Comparison of ENCODE assay signal across 30 cellular contexts in genomic region chr10:80447618-80448190, GRCh38. TPM values are rescaled to one million over a fixed set of nuclear protein-coding genes. Genes with fewer than 3 reads are reported as not detected.
A peak's percentile ranks its signal among the peaks of the same experiment; 100 is the strongest.
DNase-seq lines count a peak whose midpoint lies in the region; ATAC-seq and TF ChIP-seq lines count a peak whose summit lies in the region.
"Had no signal": no experiment of that assay in that cellular context is flagged by ENCODE, and none has a peak within 500 bp of the region (broad histone marks: within the 10 kb centered on the region; RNA-seq: fewer than 3 reads in every experiment).

No MANE protein-coding gene starts in this region.

- no peak overlapping the region for H3K27ac ChIP-seq in OCI-LY7 (ENCODE audit: low read depth, low read length, poor library complexity, severe bottlenecking)
- H3K27ac ChIP-seq: ovary, Peyer's patch had no signal

- H2AFZ ChIP-seq in OCI-LY7 (ENCODE audit: low read length): 0 out of 2 replicates have a peak overlapping the region, but pooled peaks have one; percentile 4

- no peaks in the 10 kb centered on the region for H3K79me2 ChIP-seq in OCI-LY7 (ENCODE audit: insufficient read depth, low read depth, low read length)

- no peak for TF ChIP-seq CTCF in OCI-LY7 (conservative IDR thresholded peaks at IDR 0.05; ENCODE audit: low read length)
- TF ChIP-seq CTCF in endothelial cell (IDR thresholded peaks at IDR 0.05; ENCODE audit: unreplicated experiment): no peak

- H3K4me1 ChIP-seq in OCI-LY7 (ENCODE audit: insufficient read depth, low read length, poor library complexity, severe bottlenecking): peaks cover 20% of the 10 kb centered on the region

- H3K9me3 ChIP-seq in OCI-LY7 (ENCODE audit: low read length): no peaks in the 10 kb centered on the region
- H3K9me3 ChIP-seq: mucosa of descending colon, ovary, Peyer's patch, upper lobe of left lung had no signal

- intact Hi-C loops in OCI-LY7 (cut with micrococcal nuclease; ENCODE audit: unreplicated experiment): no loop called here

- H3K9me3 Mint-ChIP-seq in activated naive CD4-positive, alpha-beta T cell treated with anti-CD3 and anti-CD28 coated beads, Interleukin-2, amount 10 ng/mL, durations not matched to agents 7 days and 5 days: no peaks in the 10 kb centered on the region
- H3K9me3 Mint-ChIP-seq in activated naive CD4-positive, alpha-beta T cell treated with anti-CD3 and anti-CD28 coated beads, Interleukin-2, amount 50 U/mL, for 72 hours: no peaks in the 10 kb centered on the region
- H3K9me3 Mint-ChIP-seq in endothelial cell (ENCODE audit: unreplicated experiment): no peaks in the 10 kb centered on the region
- no peaks in the 10 kb centered on the region for H3K9me3 Mint-ChIP-seq in stimulated activated naive CD8-positive, alpha-beta T cell treated with anti-CD3 and anti-CD28 coated beads, Interleukin-15, amount 100 ng/mL, for 72 hours
- H3K9me3 Mint-ChIP-seq: activated CD4-positive, alpha-beta T cell treated with anti-CD3 and anti-CD28 coated beads, Interleukin-2, amount 10 ng/mL, durations not matched to agents 24 days and 14 days; activated naive CD8-positive, alpha-beta T cell treated with anti-CD3 and anti-CD28 coated beads for 36 hours; CD8-positive, alpha-beta T cell; immature natural killer cell; nephron; T-helper 2 cell treated with Interferon-gamma antibody and Interleukin-4, amounts not matched to agents 5 μg/mL and 100 μg/mL, for 36 hours had no signal

- no peak overlapping the region for H3K4me3 ChIP-seq in OCI-LY7 (ENCODE audit: low read depth, low read length, poor library complexity, severe bottlenecking)
- H3K4me3 ChIP-seq: lung, mucosa of descending colon, ovary, Peyer's patch, upper lobe of left lung had no signal

- no peak overlapping the region for H3K4me2 ChIP-seq in OCI-LY7 (ENCODE audit: low read length)

- no peaks in the 10 kb centered on the region for H3K36me3 ChIP-seq in OCI-LY7 (ENCODE audit: insufficient read depth, low read length)
- H3K36me3 ChIP-seq: ovary, Peyer's patch, upper lobe of left lung had no signal

- H3K4me1 Mint-ChIP-seq in activated naive CD4-positive, alpha-beta T cell treated with anti-CD3 and anti-CD28 coated beads, Interleukin-2, amount 10 ng/mL, durations not matched to agents 7 days and 5 days: peaks cover 60% of the 10 kb centered on the region
- peaks cover 29% of the 10 kb centered on the region for H3K4me1 Mint-ChIP-seq in endothelial cell (ENCODE audit: unreplicated experiment)
- peaks cover 65% of the 10 kb centered on the region for H3K4me1 Mint-ChIP-seq in stimulated activated naive CD8-positive, alpha-beta T cell treated with anti-CD3 and anti-CD28 coated beads, Interleukin-15, amount 100 ng/mL, for 72 hours

- ATAC-seq in activated naive CD4-positive, alpha-beta T cell treated with anti-CD3 and anti-CD28 coated beads, Interleukin-2, amount 50 U/mL, for 72 hours: no peak
- ATAC-seq in stimulated activated naive CD8-positive, alpha-beta T cell treated with anti-CD3 and anti-CD28 coated beads, Interleukin-15, amount 100 ng/mL, for 72 hours: no peak
- ATAC-seq in HG02798 (IDR thresholded peaks at IDR 0.05; ENCODE audit: poor library complexity, unreplicated experiment) (no peak), HG03196 (IDR thresholded peaks at IDR 0.05; ENCODE audit: unreplicated experiment) (no peak), GM19035 (IDR thresholded peaks at IDR 0.05; ENCODE audit: unreplicated experiment) (no peak)
- ATAC-seq: CD8-positive, alpha-beta T cell; left cardiac atrium; mucosa of descending colon had no signal

- H3K9me2 ChIP-seq in OCI-LY7 (ENCODE audit: insufficient read depth, low read length): no peaks in the 10 kb centered on the region

- no TSS peak for BruUV-seq in OCI-LY7 (replicated peaks; lab: Mats Ljungman, UMichigan)

- H3K4me3 Mint-ChIP-seq in activated naive CD4-positive, alpha-beta T cell treated with anti-CD3 and anti-CD28 coated beads, Interleukin-2, amount 10 ng/mL, durations not matched to agents 7 days and 5 days: no peak overlapping the region
- no peak overlapping the region for H3K4me3 Mint-ChIP-seq in endothelial cell (ENCODE audit: unreplicated experiment)
- peak overlapping the region in 1 of 2 donors; percentile 58 for H3K4me3 Mint-ChIP-seq in stimulated activated naive CD8-positive, alpha-beta T cell treated with anti-CD3 and anti-CD28 coated beads, Interleukin-15, amount 100 ng/mL, for 72 hours
- H3K4me3 Mint-ChIP-seq: activated CD4-positive, alpha-beta T cell treated with anti-CD3 and anti-CD28 coated beads, Interleukin-2, amount 10 ng/mL, durations not matched to agents 24 days and 14 days; activated naive CD8-positive, alpha-beta T cell treated with anti-CD3 and anti-CD28 coated beads for 36 hours; CD8-positive, alpha-beta T cell; immature natural killer cell; nephron; T-helper 2 cell treated with Interferon-gamma antibody and Interleukin-4, amounts not matched to agents 5 μg/mL and 100 μg/mL, for 36 hours had no signal

- H4K20me1 ChIP-seq in OCI-LY7 (ENCODE audit: insufficient read depth, low read length): no peaks in the 10 kb centered on the region

- POLR2A ChIA-PET in OCI-LY7 (lab: Charles Lee): interaction anchor here (0.6 to 0.8 kb wide), 4 partner anchors 30 to 263 kb away, joined by 3 to 4 read pairs (median 4); no protein-coding TSS in a partner anchor

- peak; percentile 38 for DNase-seq in activated naive CD4-positive, alpha-beta T cell treated with anti-CD3 and anti-CD28 coated beads, Interleukin-2, amount 10 ng/mL, durations not matched to agents 7 days and 5 days
- no peak for DNase-seq in activated naive CD4-positive, alpha-beta T cell treated with anti-CD3 and anti-CD28 coated beads, Interleukin-2, amount 50 U/mL, for 72 hours (ENCODE audit: low spot score in 2 of 2)
- DNase-seq in OCI-LY7 (ENCODE audit: low spot score): no peak
- DNase-seq in endothelial cell (ENCODE audit: low spot score): no peak
- DNase-seq in stimulated activated naive CD8-positive, alpha-beta T cell treated with anti-CD3 and anti-CD28 coated beads, Interleukin-15, amount 100 ng/mL, for 72 hours: no peak
- DNase-seq: activated CD4-positive, alpha-beta T cell treated with anti-CD3 and anti-CD28 coated beads, Interleukin-2, amount 10 ng/mL, durations not matched to agents 24 days and 14 days; activated naive CD8-positive, alpha-beta T cell treated with anti-CD3 and anti-CD28 coated beads for 36 hours; activated T-cell treated with anti-CD3 and anti-CD28 coated beads, Interleukin-2, amount 50 U/mL, for 48 hours; CD8-positive, alpha-beta T cell; effector CD8-positive, alpha-beta T cell; HCEC 1CT; immature natural killer cell; Kasumi-1; left cardiac atrium; mucosa of descending colon; NCI-H1436; NCI-H2107; NCI-H345; NCI-H69; ovary; Peyer's patch; SHP77; stimulated activated CD4-positive, alpha-beta T cell treated with anti-CD3 and anti-CD28 coated beads, Interleukin-4, amount 100 ng/mL, for 24 hours; upper lobe of left lung had no signal

- H3K27ac Mint-ChIP-seq in activated naive CD4-positive, alpha-beta T cell treated with anti-CD3 and anti-CD28 coated beads, Interleukin-2, amount 10 ng/mL, durations not matched to agents 7 days and 5 days: peak overlapping the region; percentile 81
- H3K27ac Mint-ChIP-seq in activated naive CD4-positive, alpha-beta T cell treated with anti-CD3 and anti-CD28 coated beads, Interleukin-2, amount 50 U/mL, for 72 hours: peak overlapping the region in 1 of 2 donors; percentile 16
- H3K27ac Mint-ChIP-seq in endothelial cell (ENCODE audit: unreplicated experiment): peak overlapping the region; percentile 12
- H3K27ac Mint-ChIP-seq in stimulated activated naive CD8-positive, alpha-beta T cell treated with anti-CD3 and anti-CD28 coated beads, Interleukin-15, amount 100 ng/mL, for 72 hours: peak overlapping the region; percentile 44 to 52
- H3K27ac Mint-ChIP-seq: activated CD4-positive, alpha-beta T cell treated with anti-CD3 and anti-CD28 coated beads, Interleukin-2, amount 10 ng/mL, durations not matched to agents 24 days and 14 days; activated naive CD8-positive, alpha-beta T cell treated with anti-CD3 and anti-CD28 coated beads for 36 hours; T-helper 2 cell treated with Interferon-gamma antibody and Interleukin-4, amounts not matched to agents 5 μg/mL and 100 μg/mL, for 36 hours had no signal

- CTCF ChIA-PET in activated naive CD4-positive, alpha-beta T cell treated with anti-CD3 and anti-CD28 coated beads, Interleukin-2, amount 10 ng/mL, durations not matched to agents 7 days and 5 days (lab: Charles Lee): interaction anchor here (0.6 to 39.3 kb wide), 6 partner anchors 9 to 58 kb away, joined by 3 to 986 read pairs (median 4); no protein-coding TSS in a partner anchor
- CTCF ChIA-PET in OCI-LY7 (lab: Charles Lee; ENCODE audit: unreplicated experiment): interaction anchor here (0.9 to 5.5 kb wide), 2 partner anchors 9 to 57 kb away, joined by 3 to 48 read pairs; no protein-coding TSS in a partner anchor

- H3K36me3 Mint-ChIP-seq in activated naive CD4-positive, alpha-beta T cell treated with anti-CD3 and anti-CD28 coated beads, Interleukin-2, amount 10 ng/mL, durations not matched to agents 7 days and 5 days: no peaks in the 10 kb centered on the region
- H3K36me3 Mint-ChIP-seq in activated naive CD4-positive, alpha-beta T cell treated with anti-CD3 and anti-CD28 coated beads, Interleukin-2, amount 50 U/mL, for 72 hours: no peaks in the 10 kb centered on the region
- peaks cover 4% of the 10 kb centered on the region for H3K36me3 Mint-ChIP-seq in endothelial cell (ENCODE audit: low read depth, unreplicated experiment)
- H3K36me3 Mint-ChIP-seq: activated naive CD8-positive, alpha-beta T cell treated with anti-CD3 and anti-CD28 coated beads for 36 hours; CD8-positive, alpha-beta T cell; immature natural killer cell had no signal

- H3K27me3 Mint-ChIP-seq in activated naive CD4-positive, alpha-beta T cell treated with anti-CD3 and anti-CD28 coated beads, Interleukin-2, amount 10 ng/mL, durations not matched to agents 7 days and 5 days: peaks cover 9% of the 10 kb centered on the region
- H3K27me3 Mint-ChIP-seq in endothelial cell (ENCODE audit: unreplicated experiment): peaks cover 21% of the 10 kb centered on the region
- H3K27me3 Mint-ChIP-seq in stimulated activated naive CD8-positive, alpha-beta T cell treated with anti-CD3 and anti-CD28 coated beads, Interleukin-15, amount 100 ng/mL, for 72 hours: no peaks in the 10 kb centered on the region
- H3K27me3 Mint-ChIP-seq: activated naive CD8-positive, alpha-beta T cell treated with anti-CD3 and anti-CD28 coated beads for 36 hours had no signal

RNA-seq across cellular contexts. Expression of gene TSPAN14, which starts 6.4 kb away (rescaled TPM):
- total RNA-seq in activated naive CD4-positive, alpha-beta T cell treated with anti-CD3 and anti-CD28 coated beads, Interleukin-2, amount 50 U/mL, for 72 hours: 10 to 100 TPM; 30.7 to 53.6 TPM
- total RNA-seq in OCI-LY7 (2014; rRNA removed; shearing (Covaris generic)): 15.5 and 17.0 TPM in 2 replicates
- total RNA-seq in OCI-LY7 (2022) (33.4 and 33.6 TPM in 2 replicates), endothelial cell (ENCODE audit: unreplicated experiment) (147 TPM)

RNA-seq across cellular contexts. Expression of gene PRXL2A, which starts 39.4 kb away (rescaled TPM):
- 10 to 100 TPM; 15.1 to 18.5 TPM for total RNA-seq in activated naive CD4-positive, alpha-beta T cell treated with anti-CD3 and anti-CD28 coated beads, Interleukin-2, amount 50 U/mL, for 72 hours
- not detected in 2 replicates for total RNA-seq in OCI-LY7 (2014; rRNA removed; shearing (Covaris generic))
- total RNA-seq in OCI-LY7 (2022) (not detected in 2 replicates), endothelial cell (ENCODE audit: unreplicated experiment) (147 TPM)

Comparison
In these comparisons a context has a peak if more than half of its experiments do, and no peak if none do; other contexts are left out.
1. RNA of gene PRXL2A, which starts 39.4 kb away (total RNA-seq): 147 TPM in endothelial cell (single experiment) and 15.1 to 18.5 TPM in activated naive CD4-positive, alpha-beta T cell treated with anti-CD3 and anti-CD28 coated beads, Interleukin-2, amount 50 U/mL, for 72 hours; not detected in OCI-LY7; every median in the first group is over 10 times any median in the second.